In genomic region chr12:6700646-6701051, GRCh38 we compare ENCODE assay signal across 8 cellular contexts. TPM values are rescaled to one million over a fixed set of nuclear protein-coding genes. Genes with fewer than 3 reads are reported as not detected.
DNase-seq lines count a peak whose midpoint lies in the region; ATAC-seq and TF ChIP-seq lines count a peak whose summit lies in the region.

Gene PIANP (minus strand): TSS chr12:6700815. CDS start chr12:6698061, 2,754 bp downstream.

- H3K27ac Mint-ChIP-seq in activated naive CD8-positive, alpha-beta T cell treated with anti-CD3 and anti-CD28 coated beads, Interleukin-2, amount 10 ng/mL, durations not matched to agents 7 days and 5 days, result peak within 1 kb of the TSS; percentile 40

- peak; percentile 75 for ATAC-seq in activated naive CD8-positive, alpha-beta T cell treated with anti-CD3 and anti-CD28 coated beads, Interleukin-2, amount 10 ng/mL, durations not matched to agents 7 days and 5 days (ENCODE audit: low read depth)
- ATAC-seq in heart right ventricle (peak in 6 of 8 donors; percentile 38 to 77 (median 50)), GM19035 (IDR thresholded peaks at IDR 0.05; ENCODE audit: unreplicated experiment) (no peak)

- H3K27me3 ChIP-seq in heart right ventricle, result peaks cover 12 to 100% (median 87%) of the 10 kb centered on the region in 7 donors

- peaks cover 25% of the 10 kb centered on the region for H3K4me1 Mint-ChIP-seq in activated naive CD8-positive, alpha-beta T cell treated with anti-CD3 and anti-CD28 coated beads, Interleukin-2, amount 10 ng/mL, durations not matched to agents 7 days and 5 days

- no peaks in the 10 kb centered on the region for H3K9me3 ChIP-seq in heart right ventricle

- CTCF ChIA-PET in RWPE1 (lab: Yijun Ruan, JAX), result no interaction called here

- H3K9me3 Mint-ChIP-seq in activated naive CD8-positive, alpha-beta T cell treated with anti-CD3 and anti-CD28 coated beads, Interleukin-2, amount 10 ng/mL, durations not matched to agents 7 days and 5 days, result no peaks in the 10 kb centered on the region

- peaks cover 3 to 16% (median 11%) of the 10 kb centered on the region in 9 donors for H3K4me1 ChIP-seq in heart right ventricle

- DNase-seq in Daoy (ENCODE audit: low read depth) (peak; percentile 43), RWPE1 (ENCODE audit: low spot score) (peak; percentile 38), heart right ventricle (peak in 1 of 2 donors; percentile 48), retina (peak; percentile 68), ureter (ENCODE audit: low spot score) (no peak), NAMALWA (ENCODE audit: low spot score) (no peak)
- DNase-seq in activated naive CD8-positive, alpha-beta T cell treated with anti-CD3 and anti-CD28 coated beads, Interleukin-2, amount 10 ng/mL, durations not matched to agents 7 days and 5 days, result peak; percentile 71

- TF ChIP-seq CTCF in RWPE1 (conservative IDR thresholded peaks at IDR 0.05; ENCODE audit: low read depth), result no peak
- TF ChIP-seq CTCF in heart right ventricle (IDR thresholded peaks at IDR 0.05), result no peak

- peaks cover 76% of the 10 kb centered on the region for H3K27me3 Mint-ChIP-seq in activated naive CD8-positive, alpha-beta T cell treated with anti-CD3 and anti-CD28 coated beads, Interleukin-2, amount 10 ng/mL, durations not matched to agents 7 days and 5 days

- POLR2A ChIA-PET in RWPE1 (lab: Yijun Ruan, JAX; ENCODE audit: low non-redundant PET), result interaction anchor here (0.6 kb wide), 2 partner anchors 249 to 308 kb away, joined by 4 to 6 read pairs; partner anchors contain the start of gene TAPBPL
- POLR2A ChIA-PET in activated naive CD8-positive, alpha-beta T cell treated with anti-CD3 and anti-CD28 coated beads, Interleukin-2, amount 10 ng/mL, durations not matched to agents 7 days and 5 days (lab: Charles Lee), result interaction anchor here (1.4 kb wide), 1 partner anchor 8 kb away, joined by 8 read pairs; no protein-coding TSS in a partner anchor

- intact Hi-C loops in heart right ventricle (cut with DNase I), result no loop called here

- H3K36me3 ChIP-seq in heart right ventricle, result no peaks in the 10 kb centered on the region

- H3K4me3 ChIP-seq in heart right ventricle, result peak within 1 kb of the TSS; percentile 25 to 54 (median 45)

- H3K4me3 Mint-ChIP-seq in activated naive CD8-positive, alpha-beta T cell treated with anti-CD3 and anti-CD28 coated beads, Interleukin-2, amount 10 ng/mL, durations not matched to agents 7 days and 5 days, result peak within 1 kb of the TSS; percentile 67

- H3K36me3 Mint-ChIP-seq in activated naive CD8-positive, alpha-beta T cell treated with anti-CD3 and anti-CD28 coated beads, Interleukin-2, amount 10 ng/mL, durations not matched to agents 7 days and 5 days, result no peaks in the 10 kb centered on the region

- H3K27ac ChIP-seq in RWPE1 (no peak within 1 kb of the TSS), heart right ventricle (no peak within 1 kb of the TSS)

- 1% methylated on average over 22 to 42 of the region's 43 CpGs for WGBS in heart right ventricle, 2 donors

RNA-seq across cellular contexts. Expression of gene PIANP, which starts in this region (rescaled TPM):
- 0.06 TPM in 1 of 2 replicates, not detected in the other for total RNA-seq in Daoy (2014; rRNA removed; shearing (Covaris generic))
- total RNA-seq in activated naive CD8-positive, alpha-beta T cell treated with anti-CD3 and anti-CD28 coated beads, Interleukin-2, amount 10 ng/mL, durations not matched to agents 7 days and 5 days, result 1 to 10 TPM in 1 of 2 experiments, under 1 TPM in 1; 0.75 to 1.1 TPM
- under 1 TPM in 4 of 10 donors, not detected in 6; 0.12 to 0.54 (median 0.25) TPM for total RNA-seq in heart right ventricle
- under 1 TPM; 0.22 to 0.58 TPM for polyA plus RNA-seq in heart right ventricle
- 2.6 TPM for total RNA-seq in ureter

Comparison
In these comparisons a context has a peak if more than half of its experiments do, and no peak if none do; other contexts are left out.
1. Peak in DNase-seq in Daoy; RNA of the gene not detected or under 1 TPM.
2. Peak in ATAC-seq and H3K4me3 ChIP-seq in heart right ventricle; RNA of the gene not detected or under 1 TPM.
3. DNase-seq: peak in RWPE1 (single experiment), activated naive CD8-positive, alpha-beta T cell treated with anti-CD3 and anti-CD28 coated beads, Interleukin-2, amount 10 ng/mL, durations not matched to agents 7 days and 5 days (single experiment) and retina (single experiment); none in ureter (single experiment) and NAMALWA (single experiment).